8 cellular contexts compared by ENCODE assay signal in the genomic region with DNA sequence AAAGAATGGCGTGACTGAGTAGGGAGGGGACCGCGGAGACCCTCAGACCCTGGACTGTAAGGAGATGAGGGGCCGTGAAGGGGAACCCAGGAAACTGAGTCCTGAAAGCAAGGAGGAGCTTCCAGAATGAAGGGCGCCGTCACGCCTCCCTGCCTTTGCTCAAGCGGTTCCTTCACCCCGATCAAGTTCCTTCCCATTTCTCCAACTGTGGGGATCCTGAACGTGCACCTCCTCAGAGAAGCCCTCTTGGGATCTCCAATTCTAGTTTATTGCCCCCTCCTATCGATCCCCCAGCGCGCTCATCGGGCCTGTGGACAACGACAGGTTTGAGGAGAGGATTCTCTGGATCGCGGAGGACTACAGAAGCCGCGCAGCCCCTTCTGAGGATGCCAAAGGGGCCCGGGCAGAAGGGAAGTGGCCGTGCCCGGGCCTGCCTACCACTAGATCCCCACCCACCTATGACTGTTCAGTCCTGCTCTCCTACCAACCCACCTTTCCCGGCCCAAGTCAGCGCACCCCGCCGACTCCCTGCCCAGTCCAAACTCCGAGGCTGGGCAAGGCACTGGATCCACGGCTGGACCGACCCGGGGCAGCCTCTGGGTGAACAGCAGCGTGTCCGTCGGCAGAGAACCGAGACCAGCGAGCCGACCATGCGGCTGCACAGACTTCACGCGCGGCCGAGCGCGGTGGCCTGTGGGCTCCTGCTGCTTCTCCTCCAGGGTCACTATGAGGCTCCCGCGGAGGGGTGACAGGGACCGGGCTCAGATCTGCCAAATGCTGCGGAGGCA. TPM values are rescaled to one million over a fixed set of nuclear protein-coding genes. Genes with fewer than 3 reads are reported as not detected.
DNase-seq lines count a peak whose midpoint lies in the region; ATAC-seq, FAIRE-seq and TF ChIP-seq lines count a peak whose summit lies in the region.

No MANE protein-coding gene starts in this region.

- ATAC-seq in lower lobe of right lung (peak; percentile 40 to 50), HG03469 (IDR thresholded peaks at IDR 0.05; ENCODE audit: unreplicated experiment) (no peak), HG03095 (IDR thresholded peaks at IDR 0.05; ENCODE audit: unreplicated experiment) (no peak)

- H3K27ac ChIP-seq in brain microvascular endothelial cell = no peak overlapping the region
- no peak overlapping the region for H3K27ac ChIP-seq in lower lobe of right lung

- intact Hi-C loops in lower lobe of right lung (cut with DNase I) = no loop called here

- no peaks in the 10 kb centered on the region for H3K9me3 ChIP-seq in lower lobe of right lung

- FAIRE-seq in D721Med (lab: Jason Lieb, UNC) = no peak

- TF ChIP-seq CTCF in brain microvascular endothelial cell (IDR thresholded peaks at IDR 0.05; ENCODE audit: low read depth, low read length, missing control alignments) (no peak), lower lobe of right lung (IDR thresholded peaks at IDR 0.05) (no peak), D721Med (IDR thresholded peaks at IDR 0.05; ENCODE audit: insufficient read depth, missing control alignments) (no peak)

- H3K4me3 ChIP-seq in brain microvascular endothelial cell (ENCODE audit: low read depth, low read length) (peak overlapping the region; percentile 51), lower lobe of right lung (peak overlapping the region; percentile 59)

- H3K27me3 ChIP-seq in brain microvascular endothelial cell (replicated peaks) (peaks cover 9% of the 10 kb centered on the region), lower lobe of right lung (ENCODE audit: low read depth) (peaks cover 18% of the 10 kb centered on the region)

- DNase-seq in stimulated activated CD4-positive, alpha-beta T cell treated with anti-CD3 and anti-CD28 coated beads, Interleukin-15, amount 100 ng/mL, for 24 hours = peak; percentile 27
- no peak for DNase-seq in stimulated activated CD4-positive, alpha-beta T cell treated with anti-CD3 and anti-CD28 coated beads, Interleukin-4, amount 100 ng/mL, for 4 hours
- DNase-seq in brain microvascular endothelial cell (no peak), lower lobe of right lung (no peak), D721Med (ENCODE audit: insufficient read length, low spot score) (no peak), NCI-H187 (lab: John Stamatoyannopoulos, UW) (no peak)

- H3K4me1 ChIP-seq in lower lobe of right lung = peaks cover 12% of the 10 kb centered on the region

- peaks cover 4% of the 10 kb centered on the region for H3K36me3 ChIP-seq in brain microvascular endothelial cell (replicated peaks)
- H3K36me3 ChIP-seq in lower lobe of right lung = peaks cover 13% of the 10 kb centered on the region

- in situ Hi-C loops in brain microvascular endothelial cell (cut with HindIII; ENCODE audit: low pct_ligation_motif_present, low sequenced_read_pairs) = no loop called here

RNA-seq across cellular contexts. Expression of a gene that starts 12.8 kb away (rescaled TPM):
- total RNA-seq in lower lobe of right lung = 2.5 TPM

RNA-seq across cellular contexts. Expression of a gene that starts 12.9 kb away (rescaled TPM):
- total RNA-seq in lower lobe of right lung = 35.1 TPM

RNA-seq across cellular contexts. Expression of a gene that starts 14.0 kb away (rescaled TPM):
- total RNA-seq in lower lobe of right lung = 76.8 TPM

RNA-seq across cellular contexts. Expression of a gene that starts 22.9 kb away (rescaled TPM):
- 11.8 TPM for total RNA-seq in lower lobe of right lung

RNA-seq across cellular contexts. Expression of a gene that starts 29.5 kb away (rescaled TPM):
- not detected for total RNA-seq in lower lobe of right lung

Comparison
In these comparisons a context has a peak if more than half of its experiments do, and no peak if none do; other contexts are left out.
1. ATAC-seq: peak in lower lobe of right lung (2 of 2); none in HG03469 (single experiment) and HG03095 (single experiment).